In the genomic region with DNA sequence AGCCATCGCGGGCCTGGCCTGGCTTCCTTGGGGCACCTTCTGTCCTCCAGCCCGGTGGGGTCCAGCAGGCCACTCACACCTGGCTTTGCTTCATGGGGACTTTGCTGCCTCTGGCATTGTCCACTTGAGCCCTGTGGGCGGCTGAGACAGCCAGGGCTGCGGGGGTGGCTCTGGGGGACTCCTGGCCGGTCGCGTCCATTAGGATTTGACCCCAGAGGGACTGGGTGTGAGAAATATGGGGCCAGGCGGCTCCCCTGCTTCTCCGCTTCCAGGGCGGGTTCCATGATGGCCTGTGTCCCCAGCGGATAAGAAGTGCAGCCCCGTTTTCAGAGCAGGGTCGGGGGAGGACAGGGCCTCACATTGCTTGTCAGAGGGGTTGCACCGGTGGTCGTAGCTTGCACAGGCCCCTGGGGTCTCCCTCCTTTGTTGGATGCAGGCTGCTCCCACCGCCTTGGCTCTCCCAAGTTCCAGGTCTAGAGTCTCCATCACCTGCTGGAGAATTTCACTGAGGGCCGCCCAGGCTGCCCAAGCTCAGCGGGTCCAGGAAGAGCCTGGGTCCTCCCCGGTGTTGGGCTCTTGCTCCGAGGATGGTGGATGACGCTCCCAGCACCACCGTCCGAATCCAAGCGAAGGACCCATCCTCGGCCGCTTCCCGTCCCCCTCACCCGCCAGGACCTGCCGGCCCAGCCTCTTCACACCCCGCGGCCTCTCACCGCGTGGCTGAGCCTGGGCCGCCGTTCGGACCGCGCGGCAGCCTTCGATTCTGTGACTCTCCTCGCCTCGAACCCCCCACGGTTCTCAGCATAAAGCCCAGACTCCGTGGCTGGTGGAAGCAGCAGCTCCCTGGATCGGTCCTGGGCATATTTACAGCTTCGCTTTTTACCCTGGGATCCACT, we compare ENCODE assay signal across 27 cellular contexts.
DNase-seq lines count a peak whose midpoint lies in the region; ATAC-seq and TF ChIP-seq lines count a peak whose summit lies in the region.
"Had no signal": no experiment of that assay in that cellular context is flagged by ENCODE, and none has a peak within 500 bp of the region (broad histone marks: within the 10 kb centered on the region; RNA-seq: fewer than 3 reads in every experiment).

No MANE protein-coding gene starts in this region.

- no peaks in the 10 kb centered on the region for H3K36me3 ChIP-seq in H7 (replicated peaks; ENCODE audit: control insufficient read depth, insufficient read depth, low read length)
- no peaks in the 10 kb centered on the region for H3K36me3 ChIP-seq in RWPE2 (ENCODE audit: low read depth)
- H3K36me3 ChIP-seq in skeletal muscle satellite cell (ENCODE audit: insufficient read depth, low read length), result no peaks in the 10 kb centered on the region
- H3K36me3 ChIP-seq: esophagus squamous epithelium, prostate gland, upper lobe of left lung had no signal

- TF ChIP-seq CTCF in RWPE2 (IDR thresholded peaks at IDR 0.05; ENCODE audit: poor library complexity, severe bottlenecking), result no peak

- peaks cover 5% of the 10 kb centered on the region for H3K4me1 Mint-ChIP-seq in activated CD4-positive, alpha-beta T cell treated with anti-CD3 and anti-CD28 coated beads, Interleukin-2, amount 10 ng/mL, durations not matched to agents 7 days and 5 days
- H3K4me1 Mint-ChIP-seq: activated B cell treated with CpG ODN at 0.5 μM for 24 hours had no signal

- H3K27ac ChIP-seq in RWPE2 (ENCODE audit: poor library complexity, severe bottlenecking), result no peak overlapping the region
- H3K27ac ChIP-seq: dorsolateral prefrontal cortex, esophagus squamous epithelium, foreskin keratinocyte, prostate gland, upper lobe of left lung had no signal

- peaks cover 4% of the 10 kb centered on the region for H3K9me3 Mint-ChIP-seq in activated CD4-positive, alpha-beta T cell treated with anti-CD3 and anti-CD28 coated beads, Interleukin-2, amount 10 ng/mL, durations not matched to agents 7 days and 5 days

- H3K27me3 Mint-ChIP-seq in activated CD4-positive, alpha-beta T cell treated with anti-CD3 and anti-CD28 coated beads, Interleukin-2, amount 10 ng/mL, durations not matched to agents 7 days and 5 days, result peaks cover 28% of the 10 kb centered on the region

- H3K9ac ChIP-seq in skeletal muscle satellite cell (ENCODE audit: low read depth, low read length), result no peak overlapping the region

- H3K4me2 ChIP-seq in skeletal muscle satellite cell (ENCODE audit: low read length), result peak overlapping the region; percentile 65

- H3K36me3 Mint-ChIP-seq in activated CD4-positive, alpha-beta T cell treated with anti-CD3 and anti-CD28 coated beads, Interleukin-2, amount 10 ng/mL, durations not matched to agents 7 days and 5 days (ENCODE audit: low read depth), result no peaks in the 10 kb centered on the region
- H3K36me3 Mint-ChIP-seq: mesothelial cell of epicardium had no signal

- DNase-seq in H7 (peak; percentile 81), RWPE2 (ENCODE audit: low spot score) (peak; percentile 45)
- no peak for DNase-seq in activated effector memory CD4-positive, alpha-beta T cell treated with anti-CD3 and anti-CD28 coated beads, Interleukin-2, amount 50 U/mL, for 16 hours
- no peak for DNase-seq in activated effector memory CD4-positive, alpha-beta T cell treated with Interleukin-2 at 50 U/mL for 16 hours
- no peak for DNase-seq in activated CD4-positive, alpha-beta T cell treated with anti-CD3 and anti-CD28 coated beads, Interleukin-2, amount 10 ng/mL, durations not matched to agents 7 days and 5 days
- DNase-seq: activated B cell treated with CpG ODN at 0.5 μM for 24 hours; activated CD4-positive, alpha-beta T cell treated with anti-CD3 and anti-CD28 coated beads, Interleukin-2, amount 50 U/mL, for 4 hours; activated naive CD4-positive, alpha-beta T cell treated with anti-CD3 and anti-CD28 coated beads for 36 hours; activated T-cell treated with anti-CD3 and anti-CD28 coated beads, Interleukin-2, amount 50 U/mL, for 72 hours; C1 segment of cervical spinal cord; COR-L47; dorsolateral prefrontal cortex; esophagus squamous epithelium; foreskin keratinocyte; GF-D8; NCI-H1048; NCI-H2107; NCI-H446; NCI-H774; stimulated activated CD4-positive, alpha-beta T cell treated with anti-CD3 and anti-CD28 coated beads, Interleukin-12 subunit alpha, Interleukin-12 subunit beta, amount 100 ng/mL, for 4 hours; stimulated activated CD4-positive, alpha-beta T cell treated with anti-CD3 and anti-CD28 coated beads, Interleukin-2, amount 100 ng/mL, for 48 hours; upper lobe of left lung had no signal

- peaks cover 36% of the 10 kb centered on the region for H3K27me3 ChIP-seq in H7 (ENCODE audit: control insufficient read depth, insufficient read depth, low read length)
- peaks cover 35% of the 10 kb centered on the region for H3K27me3 ChIP-seq in RWPE2 (ENCODE audit: insufficient read depth, poor library complexity, severe bottlenecking)
- H3K27me3 ChIP-seq in skeletal muscle satellite cell (ENCODE audit: control insufficient read depth, insufficient read depth, low read length), result peaks cover 22% of the 10 kb centered on the region

- H3K9me3 ChIP-seq in RWPE2 (ENCODE audit: severe bottlenecking) (no peaks in the 10 kb centered on the region), iPS-18c (ENCODE audit: control insufficient read depth, insufficient read depth, low read length) (peaks cover 4% of the 10 kb centered on the region), skeletal muscle satellite cell (replicated peaks; ENCODE audit: low read length) (no peaks in the 10 kb centered on the region)
- H3K9me3 ChIP-seq: esophagus squamous epithelium, prostate gland had no signal

- H3K27ac Mint-ChIP-seq in activated CD4-positive, alpha-beta T cell treated with anti-CD3 and anti-CD28 coated beads, Interleukin-2, amount 10 ng/mL, durations not matched to agents 7 days and 5 days, result no peak overlapping the region
- H3K27ac Mint-ChIP-seq: activated B cell treated with CpG ODN at 0.5 μM for 24 hours; activated naive CD4-positive, alpha-beta T cell treated with anti-CD3 and anti-CD28 coated beads for 36 hours; activated T-cell treated with anti-CD3 and anti-CD28 coated beads, Interleukin-2, amount 50 U/mL, for 72 hours; mesothelial cell of epicardium had no signal

- CTCF ChIA-PET in activated CD4-positive, alpha-beta T cell treated with anti-CD3 and anti-CD28 coated beads, Interleukin-2, amount 10 ng/mL, durations not matched to agents 7 days and 5 days (lab: Charles Lee), result interaction anchor here (0.6 kb wide), 1 partner anchor 133 kb away, joined by 3 read pairs; no protein-coding TSS in a partner anchor

- no peak; the same call in 2 of the 3 replicates for ATAC-seq in RWPE2 (ENCODE audit: low read depth)
- ATAC-seq: activated T-cell treated with anti-CD3 and anti-CD28 coated beads, Interleukin-2, amount 50 U/mL, for 72 hours; foreskin keratinocyte; sciatic nerve had no signal

- POLR2A ChIA-PET in activated CD4-positive, alpha-beta T cell treated with anti-CD3 and anti-CD28 coated beads, Interleukin-2, amount 10 ng/mL, durations not matched to agents 7 days and 5 days (lab: Charles Lee), result no interaction called here

- H3K4me3 Mint-ChIP-seq in activated CD4-positive, alpha-beta T cell treated with anti-CD3 and anti-CD28 coated beads, Interleukin-2, amount 10 ng/mL, durations not matched to agents 7 days and 5 days, result no peak overlapping the region
- H3K4me3 Mint-ChIP-seq: activated B cell treated with CpG ODN at 0.5 μM for 24 hours; activated naive CD4-positive, alpha-beta T cell treated with anti-CD3 and anti-CD28 coated beads for 36 hours; mesothelial cell of epicardium had no signal

- H3K4me1 ChIP-seq in RWPE2 (ENCODE audit: insufficient read depth, poor library complexity, severe bottlenecking) (no peaks in the 10 kb centered on the region), skeletal muscle satellite cell (ENCODE audit: control insufficient read depth, insufficient read depth, low read length) (no peaks in the 10 kb centered on the region)
- H3K4me1 ChIP-seq: foreskin keratinocyte, prostate gland had no signal

- H3K4me3 ChIP-seq in H7 (ENCODE audit: insufficient read depth, low read depth, low read length), result peak overlapping the region; percentile 21; the same call in 1 of the 2 replicates
- no peak overlapping the region for H3K4me3 ChIP-seq in RWPE2 (ENCODE audit: severe bottlenecking)
- peak overlapping the region; percentile 34 for H3K4me3 ChIP-seq in iPS-18c (ENCODE audit: insufficient read depth, low read depth, low read length)
- H3K4me3 ChIP-seq in skeletal muscle satellite cell (ENCODE audit: low read length), result no peak overlapping the region
- H3K4me3 ChIP-seq: prostate gland, upper lobe of left lung had no signal

Comparison
In these comparisons a context has a peak if more than half of its experiments do, and no peak if none do; other contexts are left out.
1. DNase-seq: peak in H7 (single experiment) and RWPE2 (single experiment); none in activated effector memory CD4-positive, alpha-beta T cell treated with anti-CD3 and anti-CD28 coated beads, Interleukin-2, amount 50 U/mL, for 16 hours (single experiment), activated effector memory CD4-positive, alpha-beta T cell treated with Interleukin-2 at 50 U/mL for 16 hours (single experiment) and activated CD4-positive, alpha-beta T cell treated with anti-CD3 and anti-CD28 coated beads, Interleukin-2, amount 10 ng/mL, durations not matched to agents 7 days and 5 days (single experiment).
2. H3K4me3 ChIP-seq: peak in H7 (single experiment) and iPS-18c (single experiment); none in RWPE2 (single experiment) and skeletal muscle satellite cell (single experiment).